In the genomic region with DNA sequence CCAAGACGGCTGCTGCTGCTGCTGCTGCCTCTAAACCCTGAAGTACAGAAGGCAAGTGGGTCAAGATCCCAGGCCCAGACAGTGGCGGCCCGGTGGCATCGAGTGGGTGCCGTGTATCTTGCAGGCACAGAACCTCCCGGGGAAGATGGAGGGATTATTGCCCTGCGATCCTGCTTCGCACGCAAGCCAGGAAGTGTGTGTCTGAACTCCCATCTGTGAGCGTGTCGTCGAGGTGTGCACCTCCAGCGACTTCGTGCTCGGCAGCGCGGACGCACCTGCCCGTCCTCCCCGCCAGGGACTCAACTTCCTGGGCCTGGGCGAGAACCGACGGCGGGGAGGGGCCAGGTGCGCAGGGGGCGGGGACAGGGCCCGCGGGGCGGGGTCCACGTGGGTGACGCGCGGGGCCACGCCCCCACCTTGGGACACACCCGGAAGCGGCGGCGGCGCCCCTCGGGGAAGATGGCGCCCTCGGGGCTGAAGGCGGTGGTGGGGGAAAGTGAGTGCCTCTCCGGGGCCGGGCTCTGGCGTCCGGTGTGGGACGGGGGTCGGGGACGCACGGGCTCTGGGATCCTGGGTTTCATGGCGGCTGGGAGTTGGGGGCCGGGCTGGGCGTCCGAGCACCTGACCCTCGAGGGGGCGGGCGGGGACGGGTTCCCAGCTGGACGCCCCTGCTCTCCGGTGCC, we compare ENCODE assay signal across 8 cellular contexts. TPM values are rescaled to one million over a fixed set of nuclear protein-coding genes. Genes with fewer than 3 reads are reported as not detected.
A peak's percentile ranks its signal among the peaks of the same experiment; 100 is the strongest.
DNase-seq lines count a peak whose midpoint lies in the region; ATAC-seq lines count a peak whose summit lies in the region.

STXBP2 (plus strand) TSS at position 420 of the 683 bp plus-strand sequence; CDS start at position 460, 40 bp downstream.

- peak; percentile 30 for DNase-seq in Ammon's horn (ENCODE audit: low spot score)
- peak; percentile 68 for DNase-seq in Jurkat, Clone E6-1 (ENCODE audit: low read depth, low spot score)
- DNase-seq in SKM-1 treated with dmso at 0.1 percent for 144 hours (lab: John Stamatoyannopoulos, UW; ENCODE audit: unreplicated experiment) = peak; percentile 31
- DNase-seq in activated naive CD4-positive, alpha-beta T cell treated with anti-CD3 and anti-CD28 coated beads, Interleukin-2, amount 10 ng/mL, durations not matched to agents 7 days and 5 days = peak; percentile 94
- DNase-seq in left cardiac atrium = peak; percentile 64
- no peak for DNase-seq in sciatic nerve (ENCODE audit: low spot score)
- no peak for DNase-seq in pons (ENCODE audit: low spot score)

- H3K4me3 Mint-ChIP-seq in activated naive CD4-positive, alpha-beta T cell treated with anti-CD3 and anti-CD28 coated beads, Interleukin-2, amount 10 ng/mL, durations not matched to agents 7 days and 5 days = peak within 1 kb of the TSS; percentile 81

- CTCF ChIA-PET in activated naive CD4-positive, alpha-beta T cell treated with anti-CD3 and anti-CD28 coated beads, Interleukin-2, amount 10 ng/mL, durations not matched to agents 7 days and 5 days (lab: Charles Lee) = interaction anchor here (0.7 to 1.4 kb wide), 2 partner anchors 44 to 1949 kb away, joined by 4 to 10 read pairs; partner anchors contain the start of gene TRAPPC5

- ATAC-seq in GM19324 (IDR thresholded peaks at IDR 0.05; ENCODE audit: low FRiP score, unreplicated experiment) = peak; percentile 80
- ATAC-seq in left cardiac atrium = peak; percentile 88 to 93
- ATAC-seq in sciatic nerve = peak; percentile 70

- H3K4me3 ChIP-seq in Jurkat, Clone E6-1 (ENCODE audit: low read length) = peak within 1 kb of the TSS; percentile 80

- H3K9me3 Mint-ChIP-seq in activated naive CD4-positive, alpha-beta T cell treated with anti-CD3 and anti-CD28 coated beads, Interleukin-2, amount 10 ng/mL, durations not matched to agents 7 days and 5 days = peaks cover 9% of the 10 kb centered on the region

- peaks cover 4% of the 10 kb centered on the region for H3K27me3 Mint-ChIP-seq in activated naive CD4-positive, alpha-beta T cell treated with anti-CD3 and anti-CD28 coated beads, Interleukin-2, amount 10 ng/mL, durations not matched to agents 7 days and 5 days

- H3K36me3 Mint-ChIP-seq in activated naive CD4-positive, alpha-beta T cell treated with anti-CD3 and anti-CD28 coated beads, Interleukin-2, amount 10 ng/mL, durations not matched to agents 7 days and 5 days = peaks cover 27% of the 10 kb centered on the region

- peak within 1 kb of the TSS; percentile 90 for H3K27ac Mint-ChIP-seq in activated naive CD4-positive, alpha-beta T cell treated with anti-CD3 and anti-CD28 coated beads, Interleukin-2, amount 10 ng/mL, durations not matched to agents 7 days and 5 days

- H3K4me1 Mint-ChIP-seq in activated naive CD4-positive, alpha-beta T cell treated with anti-CD3 and anti-CD28 coated beads, Interleukin-2, amount 10 ng/mL, durations not matched to agents 7 days and 5 days = peaks cover 37% of the 10 kb centered on the region

- intact Hi-C loops in left cardiac atrium (cut with DNase I) (no loop called here), sciatic nerve (cut with DNase I) (no loop called here)

RNA-seq across cellular contexts. Expression of gene STXBP2, which starts in this region (rescaled TPM):
- 127 TPM for polyA plus RNA-seq in Jurkat, Clone E6-1 (2012; ENCODE audit: insufficient read depth, insufficient read length)
- total RNA-seq in left cardiac atrium = 10 to 100 TPM; 13.5 to 18.2 TPM
- 30.1 TPM for total RNA-seq in sciatic nerve

Comparison
In these comparisons a context has a peak if more than half of its experiments do, and no peak if none do; other contexts are left out.
1. DNase-seq: peak in Ammon's horn (single experiment), Jurkat, Clone E6-1 (single experiment), SKM-1 treated with dmso at 0.1 percent for 144 hours (single experiment), activated naive CD4-positive, alpha-beta T cell treated with anti-CD3 and anti-CD28 coated beads, Interleukin-2, amount 10 ng/mL, durations not matched to agents 7 days and 5 days (single experiment) and left cardiac atrium (single experiment); none in sciatic nerve (single experiment) and pons (single experiment).
2. Peak in every context shown above with its lines, with median percentiles within 50 percentile points of each other: ATAC-seq.